Comparison of ENCODE assay signal across 19 cellular contexts in genomic region chr6:3290501-3291211, GRCh38.
"Had no signal": no experiment of that assay in that cellular context is flagged by ENCODE, and none has a peak within 500 bp of the region (broad histone marks: within the 10 kb centered on the region; RNA-seq: fewer than 3 reads in every experiment).

No MANE protein-coding gene starts in this region.

- H3K9me3 ChIP-seq: esophagus squamous epithelium, gastrocnemius medialis, prostate gland, tibial nerve had no signal

- H3K27me3 Mint-ChIP-seq: activated CD4-positive, alpha-beta memory T cell treated with anti-CD3 and anti-CD28 coated beads for 36 hours; activated naive CD8-positive, alpha-beta T cell treated with anti-CD3 and anti-CD28 coated beads, Interleukin-2, amount 50 U/mL, for 24 hours; stimulated activated naive CD8-positive, alpha-beta T cell treated with anti-CD3 and anti-CD28 coated beads, Interleukin-15, Interleukin-2, amounts not matched to agents 100 ng/mL and 50 ng/mL, for 24 hours had no signal

- H3K36me3 Mint-ChIP-seq: activated CD4-positive, alpha-beta memory T cell treated with anti-CD3 and anti-CD28 coated beads for 36 hours had no signal

- H3K9me3 Mint-ChIP-seq: activated CD4-positive, alpha-beta memory T cell treated with anti-CD3 and anti-CD28 coated beads for 36 hours; activated naive CD8-positive, alpha-beta T cell treated with anti-CD3 and anti-CD28 coated beads, Interleukin-2, amount 50 U/mL, for 24 hours; activated T-cell treated with anti-CD3 and anti-CD28 coated beads, Interleukin-2, amount 50 U/mL, for 72 hours; effector memory CD8-positive, alpha-beta T cell; neural crest cell; stimulated activated naive CD8-positive, alpha-beta T cell treated with anti-CD3 and anti-CD28 coated beads, Interleukin-15, Interleukin-2, amounts not matched to agents 100 ng/mL and 50 ng/mL, for 24 hours; T-helper 1 cell treated with Interleukin-12 subunit alpha and Interleukin-12 subunit beta and Interleukin-4 antibody, amounts not matched to agents 30 μg/mL and 1 μg/mL, for 36 hours had no signal

- H3K4me3 ChIP-seq: esophagus squamous epithelium, gastrocnemius medialis, prostate gland, tibial nerve had no signal

- H3K36me3 ChIP-seq: gastrocnemius medialis, prostate gland had no signal

- H3K27ac ChIP-seq: esophagus squamous epithelium, gastrocnemius medialis, prostate gland, tibial nerve had no signal

- H3K4me3 Mint-ChIP-seq: activated CD4-positive, alpha-beta memory T cell treated with anti-CD3 and anti-CD28 coated beads for 36 hours; activated naive CD8-positive, alpha-beta T cell treated with anti-CD3 and anti-CD28 coated beads, Interleukin-2, amount 50 U/mL, for 24 hours; activated T-cell treated with anti-CD3 and anti-CD28 coated beads, Interleukin-2, amount 50 U/mL, for 72 hours; effector memory CD8-positive, alpha-beta T cell; neural crest cell; stimulated activated naive CD8-positive, alpha-beta T cell treated with anti-CD3 and anti-CD28 coated beads, Interleukin-15, Interleukin-2, amounts not matched to agents 100 ng/mL and 50 ng/mL, for 24 hours; T-helper 1 cell treated with Interleukin-12 subunit alpha and Interleukin-12 subunit beta and Interleukin-4 antibody, amounts not matched to agents 30 μg/mL and 1 μg/mL, for 36 hours had no signal

- ATAC-seq: activated naive CD8-positive, alpha-beta T cell treated with anti-CD3 and anti-CD28 coated beads, Interleukin-2, amount 50 U/mL, for 24 hours; activated T-cell treated with anti-CD3 and anti-CD28 coated beads, Interleukin-2, amount 50 U/mL, for 72 hours; effector memory CD8-positive, alpha-beta T cell; gastrocnemius medialis had no signal

- H3K27me3 ChIP-seq: esophagus squamous epithelium, gastrocnemius medialis, tibial nerve had no signal

- DNase-seq: activated CD4-positive, alpha-beta memory T cell treated with anti-CD3 and anti-CD28 coated beads for 36 hours; activated CD4-positive, alpha-beta T cell treated with anti-CD3 and anti-CD28 coated beads for 4 hours; activated CD4-positive, CD25-positive, alpha-beta regulatory T cell; activated gamma-delta T cell; activated naive CD4-positive, alpha-beta T cell treated with anti-CD3 and anti-CD28 coated beads, Interleukin-2, amount 50 U/mL, for 16 hours; activated naive CD8-positive, alpha-beta T cell treated with anti-CD3 and anti-CD28 coated beads, Interleukin-2, amount 50 U/mL, for 24 hours; activated T-cell treated with anti-CD3 and anti-CD28 coated beads, Interleukin-2, amount 50 U/mL, for 72 hours; caudate nucleus; effector memory CD8-positive, alpha-beta T cell; esophagus squamous epithelium; gastrocnemius medialis; hypothalamus; stimulated activated CD4-positive, alpha-beta T cell treated with anti-CD3 and anti-CD28 coated beads, Interleukin-1b, Interleukin-23, amount 100 ng/mL, for 48 hours; T1000 had no signal

- H3K27ac Mint-ChIP-seq: activated CD4-positive, alpha-beta memory T cell treated with anti-CD3 and anti-CD28 coated beads for 36 hours; activated naive CD8-positive, alpha-beta T cell treated with anti-CD3 and anti-CD28 coated beads, Interleukin-2, amount 50 U/mL, for 24 hours; activated T-cell treated with anti-CD3 and anti-CD28 coated beads, Interleukin-2, amount 50 U/mL, for 72 hours; effector memory CD8-positive, alpha-beta T cell; stimulated activated naive CD8-positive, alpha-beta T cell treated with anti-CD3 and anti-CD28 coated beads, Interleukin-15, Interleukin-2, amounts not matched to agents 100 ng/mL and 50 ng/mL, for 24 hours; T-helper 1 cell treated with Interleukin-12 subunit alpha and Interleukin-12 subunit beta and Interleukin-4 antibody, amounts not matched to agents 30 μg/mL and 1 μg/mL, for 36 hours had no signal

- H3K4me1 Mint-ChIP-seq: activated naive CD8-positive, alpha-beta T cell treated with anti-CD3 and anti-CD28 coated beads, Interleukin-2, amount 50 U/mL, for 24 hours had no signal

- H3K4me1 ChIP-seq: prostate gland had no signal
